ENCODE assay signal across 7 cellular contexts in genomic region chr14:102140750-102141145, GRCh38. TPM values are rescaled to one million over a fixed set of nuclear protein-coding genes. Genes with fewer than 3 reads are reported as not detected.
A peak's percentile ranks its signal among the peaks of the same experiment; 100 is the strongest.
DNase-seq lines count a peak whose midpoint lies in the region; ATAC-seq lines count a peak whose summit lies in the region.

No MANE protein-coding gene starts in this region.

- H3K36me3 Mint-ChIP-seq in activated naive CD8-positive, alpha-beta T cell treated with anti-CD3 and anti-CD28 coated beads for 36 hours = peaks cover 5% of the 10 kb centered on the region

- H3K9me3 ChIP-seq in HUES48 (ENCODE audit: control insufficient read depth, insufficient read depth, low read length) (no peaks in the 10 kb centered on the region), iPS-20b (ENCODE audit: insufficient read depth, low read depth, low read length) (no peaks in the 10 kb centered on the region), stomach smooth muscle (ENCODE audit: control insufficient read depth in 2 of 2, low read length in 2 of 2) (no peaks in the 10 kb centered on the region)

- ATAC-seq in HG02759 (IDR thresholded peaks at IDR 0.05; ENCODE audit: unreplicated experiment) = no peak

- peaks cover 34% of the 10 kb centered on the region for H3K4me1 Mint-ChIP-seq in activated naive CD8-positive, alpha-beta T cell treated with anti-CD3 and anti-CD28 coated beads for 36 hours

- no peaks in the 10 kb centered on the region for H3K9me3 Mint-ChIP-seq in activated naive CD8-positive, alpha-beta T cell treated with anti-CD3 and anti-CD28 coated beads for 36 hours

- no peak for DNase-seq in activated naive CD8-positive, alpha-beta T cell treated with anti-CD3 and anti-CD28 coated beads for 36 hours
- DNase-seq in stimulated activated CD4-positive, alpha-beta T cell treated with anti-CD3 and anti-CD28 coated beads, Interleukin-15, amount 100 ng/mL, for 24 hours = no peak
- DNase-seq in A172 (ENCODE audit: low spot score) = no peak

- H3K36me3 ChIP-seq in HUES48 (ENCODE audit: control insufficient read depth, insufficient read depth, low read length) (no peaks in the 10 kb centered on the region), iPS-20b (ENCODE audit: insufficient read depth, low read depth, low read length) (no peaks in the 10 kb centered on the region), stomach smooth muscle (ENCODE audit: control insufficient read depth in 2 of 2, insufficient read depth in 2 of 2, low read length in 2 of 2) (peaks cover 0 to 2% of the 10 kb centered on the region in 2 donors)

- H3K4me3 ChIP-seq in HUES48 (ENCODE audit: low read depth, low read length) (peak overlapping the region; percentile 85), iPS-20b (ENCODE audit: low read length) (peak overlapping the region; percentile 99), stomach smooth muscle (ENCODE audit: low read length in 2 of 2) (peak overlapping the region; percentile 83 to 96)

- H3K4me1 ChIP-seq in HUES48 (ENCODE audit: control insufficient read depth, insufficient read depth, low read length) (peaks cover 22% of the 10 kb centered on the region), iPS-20b (ENCODE audit: insufficient read depth, low read length) (peaks cover 14% of the 10 kb centered on the region), stomach smooth muscle (ENCODE audit: control insufficient read depth, insufficient read depth, low read length) (peaks cover 12% of the 10 kb centered on the region)

- no peaks in the 10 kb centered on the region for H3K27me3 ChIP-seq in HUES48 (ENCODE audit: control insufficient read depth, insufficient read depth, low read length)
- no peaks in the 10 kb centered on the region for H3K27me3 ChIP-seq in iPS-20b (ENCODE audit: insufficient read depth, low read length)
- no peaks in the 10 kb centered on the region for H3K27me3 ChIP-seq in stomach smooth muscle (ENCODE audit: control insufficient read depth in 1 of 2, insufficient read depth in 2 of 2, low read length in 2 of 2)

- H3K27me3 Mint-ChIP-seq in activated naive CD8-positive, alpha-beta T cell treated with anti-CD3 and anti-CD28 coated beads for 36 hours = no peaks in the 10 kb centered on the region

- peak overlapping the region; percentile 89 for H3K4me3 Mint-ChIP-seq in activated naive CD8-positive, alpha-beta T cell treated with anti-CD3 and anti-CD28 coated beads for 36 hours

- H3K27ac Mint-ChIP-seq in activated naive CD8-positive, alpha-beta T cell treated with anti-CD3 and anti-CD28 coated beads for 36 hours = peak overlapping the region; percentile 94

- H3K27ac ChIP-seq in HUES48 (ENCODE audit: low read depth, low read length) (no peak overlapping the region), iPS-20b (ENCODE audit: low read length) (no peak overlapping the region), stomach smooth muscle (ENCODE audit: low read length) (peak overlapping the region; percentile 64)

- no peak overlapping the region; the same call in 1 of the 2 replicates for H3K9ac ChIP-seq in HUES48 (ENCODE audit: low read depth, low read length)
- H3K9ac ChIP-seq in iPS-20b (ENCODE audit: low read depth, low read length) = peak overlapping the region; percentile 92; the same call in 1 of the 2 replicates
- peak overlapping the region; percentile 96 to 97 for H3K9ac ChIP-seq in stomach smooth muscle (ENCODE audit: low read length in 2 of 2)

RNA-seq across cellular contexts. Expression of gene WDR20, which starts 1.1 kb away (rescaled TPM):
- total RNA-seq in activated naive CD8-positive, alpha-beta T cell treated with anti-CD3 and anti-CD28 coated beads for 36 hours = 10 to 100 TPM; 22.3 to 27.3 TPM
- total RNA-seq in A172 (2014; rRNA removed; shearing (Covaris generic)) = 10.9 and 14.8 TPM in 2 replicates

RNA-seq across cellular contexts. Expression of gene HSP90AA1, which starts 53.9 kb away (rescaled TPM):
- total RNA-seq in activated naive CD8-positive, alpha-beta T cell treated with anti-CD3 and anti-CD28 coated beads for 36 hours = 1,000 to 10,000 TPM; 1,485 to 1,535 TPM
- 404 and 642 TPM in 2 replicates for total RNA-seq in A172 (2014; rRNA removed; shearing (Covaris generic))
